Comparison of ENCODE assay signal across 2 cellular contexts in genomic region chr9:12698986-12699385, GRCh38.
TF ChIP-seq lines count a peak whose summit lies in the region.

No MANE protein-coding gene starts in this region.

TF ChIP-seq in SK-N-SH treated with all-trans-retinoic acid at 6 μM for 48 hours, 23 proteins besides CTCF, POLR2A, EP300 and RAD21 (continued from another document):
- TF ChIP-seq CREB5 (CRISPR knock-in tag; IDR thresholded peaks at IDR 0.05; ENCODE audit: low read depth), result no peak
- TF ChIP-seq TCF4 (CRISPR knock-in tag; IDR thresholded peaks at IDR 0.05; ENCODE audit: borderline replicate concordance), result no peak
- TF ChIP-seq TOX (CRISPR knock-in tag; IDR thresholded peaks at IDR 0.05; ENCODE audit: borderline replicate concordance), result no peak
- TF ChIP-seq CSRNP3 (CRISPR knock-in tag; IDR thresholded peaks at IDR 0.05), result no peak

TF ChIP-seq in SK-N-SH, 30 proteins besides CTCF, POLR2A, EP300 and RAD21 (continued from another document):
- TF ChIP-seq REST (IDR thresholded peaks at IDR 0.05; ENCODE audit: low read depth, low read length) (no peak), PBX3 (IDR thresholded peaks at IDR 0.05) (no peak), USF1 (IDR thresholded peaks at IDR 0.05; ENCODE audit: borderline replicate concordance, low read depth) (no peak), SIN3A (IDR thresholded peaks at IDR 0.05; ENCODE audit: borderline replicate concordance, low read depth, low read length) (no peak), FOXJ3 (CRISPR knock-in tag; IDR thresholded peaks at IDR 0.05) (no peak), RCOR1 (IDR thresholded peaks at IDR 0.05; ENCODE audit: low read length) (no peak), GATA2 (CRISPR knock-in tag; IDR thresholded peaks at IDR 0.05) (no peak), EZH2phosphoT487 (IDR thresholded peaks at IDR 0.05; ENCODE audit: borderline replicate concordance, low read depth) (no peak)
